ENCODE assay signal across 19 cellular contexts in the genomic region with DNA sequence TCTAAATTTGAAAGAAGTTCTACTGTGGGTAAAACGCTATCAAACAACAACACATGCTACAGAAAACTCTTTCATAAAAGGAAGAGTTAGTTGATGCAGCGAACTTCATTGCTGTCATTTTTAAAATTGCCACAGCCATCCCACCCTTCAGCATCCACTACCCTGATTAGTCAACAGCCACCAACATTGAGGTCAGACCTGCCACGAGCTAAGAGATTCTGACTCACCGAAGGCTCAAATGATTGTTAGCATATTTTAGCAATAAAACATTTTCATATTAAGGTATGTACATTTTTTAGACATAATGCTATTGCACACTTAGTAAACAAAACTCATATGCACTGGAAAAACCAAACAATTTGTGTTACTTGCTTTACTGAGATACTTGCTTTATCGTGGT.
DNase-seq lines count a peak whose midpoint lies in the region; ATAC-seq and TF ChIP-seq lines count a peak whose summit lies in the region.
"Had no signal": no experiment of that assay in that cellular context is flagged by ENCODE, and none has a peak within 500 bp of the region (broad histone marks: within the 10 kb centered on the region; RNA-seq: fewer than 3 reads in every experiment).

No MANE protein-coding gene starts in this region.

- no peaks in the 10 kb centered on the region for H3K27me3 ChIP-seq in breast epithelium
- H3K27me3 ChIP-seq in adipocyte (replicated peaks; ENCODE audit: control insufficient read depth, insufficient read depth, low read length) = no peaks in the 10 kb centered on the region
- no peaks in the 10 kb centered on the region for H3K27me3 ChIP-seq in right lobe of liver
- no peaks in the 10 kb centered on the region for H3K27me3 ChIP-seq in testis
- H3K27me3 ChIP-seq: left lung had no signal

- H3K4me1 ChIP-seq in breast epithelium = no peaks in the 10 kb centered on the region
- H3K4me1 ChIP-seq in adipocyte (ENCODE audit: control insufficient read depth, insufficient read depth, low read length) = peaks cover 36% of the 10 kb centered on the region
- no peaks in the 10 kb centered on the region for H3K4me1 ChIP-seq in right lobe of liver
- no peaks in the 10 kb centered on the region for H3K4me1 ChIP-seq in testis
- H3K4me1 ChIP-seq: left lung had no signal

- no peaks in the 10 kb centered on the region for H3K36me3 Mint-ChIP-seq in MCF 10A (ENCODE audit: insufficient read depth, unreplicated experiment)
- H3K36me3 Mint-ChIP-seq: activated naive CD4-positive, alpha-beta T cell treated with anti-CD3 and anti-CD28 coated beads, Interleukin-2, amount 10 ng/mL, durations not matched to agents 7 days and 5 days; brain; CD4-positive, CD25-positive, alpha-beta regulatory T cell; stimulated activated naive B cell treated with anti-CD40 and anti-IgM and Interleukin-4, amounts not matched to agents 10 μg/mL and 1 μg/mL and 100 μg/mL, for 72 hours had no signal

- H3K27ac ChIP-seq in breast epithelium (no peak overlapping the region), right lobe of liver (no peak overlapping the region), testis (no peak overlapping the region)
- H3K27ac ChIP-seq: KMS-11, left lung had no signal

- H3K9me3 Mint-ChIP-seq in MCF 10A (ENCODE audit: unreplicated experiment) = no peaks in the 10 kb centered on the region
- H3K9me3 Mint-ChIP-seq: activated naive CD4-positive, alpha-beta T cell treated with anti-CD3 and anti-CD28 coated beads, Interleukin-2, amount 10 ng/mL, durations not matched to agents 7 days and 5 days; T-helper 2 cell treated with Interferon-gamma antibody and Interleukin-4, amounts not matched to agents 5 μg/mL and 100 μg/mL, for 36 hours had no signal

- H3K27ac Mint-ChIP-seq in MCF 10A (ENCODE audit: low read depth, unreplicated experiment) = no peak overlapping the region
- H3K27ac Mint-ChIP-seq: activated naive CD4-positive, alpha-beta T cell treated with anti-CD3 and anti-CD28 coated beads, Interleukin-2, amount 10 ng/mL, durations not matched to agents 7 days and 5 days; brain; CD4-positive, CD25-positive, alpha-beta regulatory T cell; stimulated activated naive B cell treated with anti-CD40 and anti-IgM and Interleukin-4, amounts not matched to agents 10 μg/mL and 1 μg/mL and 100 μg/mL, for 72 hours; T-helper 2 cell treated with Interferon-gamma antibody and Interleukin-4, amounts not matched to agents 5 μg/mL and 100 μg/mL, for 36 hours had no signal

- TF ChIP-seq POLR2A in breast epithelium (IDR thresholded peaks at IDR 0.05) (no peak), right lobe of liver (IDR thresholded peaks at IDR 0.05) (no peak), testis (IDR thresholded peaks at IDR 0.05) (no peak)

- POLR2A ChIA-PET in MCF 10A (lab: Yijun Ruan, JAX) = interaction anchor here (1.2 kb wide), 1 partner anchor 19 kb away, joined by 4 read pairs; no protein-coding TSS in a partner anchor

- no peak overlapping the region for H3K4me3 ChIP-seq in breast epithelium
- H3K4me3 ChIP-seq in adipocyte (ENCODE audit: low read length) = no peak overlapping the region
- H3K4me3 ChIP-seq in fibroblast of villous mesenchyme (ENCODE audit: low read depth, low read length) = no peak overlapping the region
- H3K4me3 ChIP-seq in right lobe of liver = no peak overlapping the region
- no peak overlapping the region for H3K4me3 ChIP-seq in testis
- H3K4me3 ChIP-seq: left lung had no signal

- H3K4me1 Mint-ChIP-seq in MCF 10A (ENCODE audit: insufficient read depth, unreplicated experiment) = peaks cover 26% of the 10 kb centered on the region
- H3K4me1 Mint-ChIP-seq: activated naive CD4-positive, alpha-beta T cell treated with anti-CD3 and anti-CD28 coated beads, Interleukin-2, amount 10 ng/mL, durations not matched to agents 7 days and 5 days; stimulated activated naive B cell treated with anti-CD40 and anti-IgM and Interleukin-4, amounts not matched to agents 10 μg/mL and 1 μg/mL and 100 μg/mL, for 72 hours had no signal

- H3K9me3 ChIP-seq in breast epithelium (no peaks in the 10 kb centered on the region), adipocyte (ENCODE audit: control insufficient read depth, low read length) (no peaks in the 10 kb centered on the region), right lobe of liver (no peaks in the 10 kb centered on the region), testis (no peaks in the 10 kb centered on the region)
- H3K9me3 ChIP-seq: left lung had no signal

- CTCF ChIA-PET in MCF 10A (lab: Yijun Ruan, JAX) = no interaction called here

- H3K9ac ChIP-seq in adipocyte (ENCODE audit: low read length) = no peak overlapping the region
- H3K9ac ChIP-seq: KMS-11 had no signal

- ATAC-seq in right lobe of liver (no peak), GM19455 (IDR thresholded peaks at IDR 0.05; ENCODE audit: unreplicated experiment) (no peak), HG03196 (IDR thresholded peaks at IDR 0.05; ENCODE audit: unreplicated experiment) (no peak)
- ATAC-seq: stimulated activated naive B cell treated with anti-CD40 and anti-IgM and Interleukin-4, amounts not matched to agents 10 μg/mL and 1 μg/mL and 100 μg/mL, for 72 hours had no signal

- no peaks in the 10 kb centered on the region for H3K27me3 Mint-ChIP-seq in MCF 10A (ENCODE audit: insufficient read depth, unreplicated experiment)
- H3K27me3 Mint-ChIP-seq: CD4-positive, CD25-positive, alpha-beta regulatory T cell; stimulated activated naive B cell treated with anti-CD40 and anti-IgM and Interleukin-4, amounts not matched to agents 10 μg/mL and 1 μg/mL and 100 μg/mL, for 72 hours had no signal

- TF ChIP-seq CTCF in MCF 10A (IDR thresholded peaks at IDR 0.05; ENCODE audit: unreplicated experiment) = no peak
- TF ChIP-seq CTCF in breast epithelium (IDR thresholded peaks at IDR 0.05) = no peak
- TF ChIP-seq CTCF in fibroblast of villous mesenchyme (IDR thresholded peaks at IDR 0.05; ENCODE audit: insufficient read depth, low read depth, low read length) = no peak
- no peak for TF ChIP-seq CTCF in right lobe of liver (IDR thresholded peaks at IDR 0.05)
- TF ChIP-seq CTCF in testis (IDR thresholded peaks at IDR 0.05) = no peak

- intact Hi-C loops in MCF 10A (cut with micrococcal nuclease) = loop anchor here (5.0 kb wide), 1 partner anchor 395 kb away; no protein-coding TSS in a partner anchor
- intact Hi-C loops in breast epithelium (cut with DNase I; ENCODE audit: low total_unique reads) = no loop called here
- intact Hi-C loops in right lobe of liver (cut with DNase I) = no loop called here
- intact Hi-C loops in testis (cut with DNase I; ENCODE audit: low total_unique reads) = no loop called here

- BruUV-seq in MCF 10A (replicated peaks; lab: Mats Ljungman, UMichigan) = no TSS peak

- DNase-seq in MCF 10A (ENCODE audit: unreplicated experiment) (peak; percentile 55), breast epithelium (ENCODE audit: low spot score in 2 of 2) (no peak), adipocyte (ENCODE audit: low read depth) (peak; percentile 71), fibroblast of villous mesenchyme (ENCODE audit: low read depth) (peak; percentile 28), right lobe of liver (no peak), testis (no peak)
- DNase-seq: activated naive CD4-positive, alpha-beta T cell treated with anti-CD3 and anti-CD28 coated beads, Interleukin-2, amount 10 ng/mL, durations not matched to agents 7 days and 5 days; CD4-positive, CD25-positive, alpha-beta regulatory T cell; DMS79; left lung; NCI-H1417 treated with DMSO at 0.1 percent for 48 hours; NCI-H2227 treated with DMSO at 0.1 percent for 48 hours; Right ventricle myocardium superior; stimulated activated naive B cell treated with anti-CD40 and anti-IgM and Interleukin-4, amounts not matched to agents 10 μg/mL and 1 μg/mL and 100 μg/mL, for 72 hours had no signal

- WGBS in right lobe of liver (ENCODE audit: insufficient coverage, low coverage, low lambda C conversion rate, missing lambda C conversion rate) = 70% methylated on average over 5 of the region's 5 CpGs
- 90 to 93% methylated on average over 5 of the region's 5 CpGs for WGBS in testis, 2 donors

- H3K36me3 ChIP-seq in breast epithelium = no peaks in the 10 kb centered on the region
- H3K36me3 ChIP-seq in adipocyte (ENCODE audit: control insufficient read depth, insufficient read depth, low read length, severe bottlenecking) = no peaks in the 10 kb centered on the region
- no peaks in the 10 kb centered on the region for H3K36me3 ChIP-seq in right lobe of liver
- H3K36me3 ChIP-seq in testis (ENCODE audit: low read depth, missing control alignments) = no peaks in the 10 kb centered on the region
- H3K36me3 ChIP-seq: left lung had no signal

- H3K4me3 Mint-ChIP-seq in MCF 10A (ENCODE audit: unreplicated experiment) = no peak overlapping the region
- H3K4me3 Mint-ChIP-seq: activated naive CD4-positive, alpha-beta T cell treated with anti-CD3 and anti-CD28 coated beads, Interleukin-2, amount 10 ng/mL, durations not matched to agents 7 days and 5 days; brain; CD4-positive, CD25-positive, alpha-beta regulatory T cell; stimulated activated naive B cell treated with anti-CD40 and anti-IgM and Interleukin-4, amounts not matched to agents 10 μg/mL and 1 μg/mL and 100 μg/mL, for 72 hours; T-helper 2 cell treated with Interferon-gamma antibody and Interleukin-4, amounts not matched to agents 5 μg/mL and 100 μg/mL, for 36 hours had no signal

Comparison
In these comparisons a context has a peak if more than half of its experiments do, and no peak if none do; other contexts are left out.
1. DNase-seq: peak in MCF 10A (single experiment), adipocyte (single experiment) and fibroblast of villous mesenchyme (single experiment); none in breast epithelium (0 of 2), right lobe of liver (0 of 3) and testis (single experiment).